ENCODE assay signal across 12 cellular contexts in genomic region chr19:29687897-29688728, GRCh38. TPM values are rescaled to one million over a fixed set of nuclear protein-coding genes. Genes with fewer than 3 reads are reported as not detected.
DNase-seq lines count a peak whose midpoint lies in the region; ATAC-seq, FAIRE-seq and TF ChIP-seq lines count a peak whose summit lies in the region.
"Had no signal": no experiment of that assay in that cellular context is flagged by ENCODE, and none has a peak within 500 bp of the region (broad histone marks: within the 10 kb centered on the region; RNA-seq: fewer than 3 reads in every experiment).

No MANE protein-coding gene starts in this region.

- no peak overlapping the region for H3K4me3 ChIP-seq in SK-N-SH (ENCODE audit: low read depth in 2 of 2, low read length in 1 of 2)
- H3K4me3 ChIP-seq in endothelial cell of umbilical vein (replicated peaks in 1 of 3; ENCODE audit: insufficient read depth in 1 of 3, low read depth in 1 of 3, low read length in 3 of 3) = no peak overlapping the region
- H3K4me3 ChIP-seq in skeletal muscle satellite cell (ENCODE audit: low read length) = no peak overlapping the region
- no peak overlapping the region for H3K4me3 ChIP-seq in WERI-Rb-1 (ENCODE audit: low read depth, low read length)
- H3K4me3 ChIP-seq: SK-N-MC had no signal

- 76% methylated on average over 18 of the region's 18 CpGs for WGBS in SK-N-SH (ENCODE audit: low lambda C conversion rate)

- TF ChIP-seq RAD21 in SK-N-SH (IDR thresholded peaks at IDR 0.05; ENCODE audit: low read length) = no peak

- H2AFZ ChIP-seq in SK-N-SH (ENCODE audit: low read depth) = no peak overlapping the region
- H2AFZ ChIP-seq in endothelial cell of umbilical vein (ENCODE audit: low read depth, low read length) = no peak overlapping the region

- dilution Hi-C loops in endothelial cell of umbilical vein (cut with MboI; ENCODE audit: extremely low pct_ligation_motif_present, low sequenced_read_pairs) = no loop called here

- no peaks in the 10 kb centered on the region for H3K79me2 ChIP-seq in SK-N-SH (ENCODE audit: insufficient read depth)
- no peaks in the 10 kb centered on the region for H3K79me2 ChIP-seq in endothelial cell of umbilical vein (ENCODE audit: control insufficient read depth, insufficient read depth, low read length)

- no peaks in the 10 kb centered on the region for H3K9me2 ChIP-seq in SK-N-SH

- peaks cover 0 to 9% of the 10 kb centered on the region in 2 experiments; a peak in 1 of 4 replicates for H3K4me1 ChIP-seq in SK-N-SH (ENCODE audit: control insufficient read depth in 1 of 2, insufficient read depth in 2 of 2, low read depth in 1 of 2, low read length in 1 of 2)
- no peaks in the 10 kb centered on the region for H3K4me1 ChIP-seq in endothelial cell of umbilical vein (ENCODE audit: control insufficient read depth, extremely low read depth, insufficient read depth, low read length)
- H3K4me1 ChIP-seq in skeletal muscle satellite cell (ENCODE audit: control insufficient read depth, insufficient read depth, low read length) = peaks cover 39% of the 10 kb centered on the region

- no peak for TF ChIP-seq POLR2A in endothelial cell of umbilical vein (IDR thresholded peaks at IDR 0.05; ENCODE audit: low read depth, low read length)

- CTCF ChIA-PET in HEK293T (lab: Yijun Ruan, JAX) (interaction anchor here (1.0 kb wide), 1 partner anchor 78 kb away, joined by 6 read pairs; no protein-coding TSS in a partner anchor), SK-N-SH (lab: Yijun Ruan, JAX) (no interaction called here), endothelial cell of umbilical vein (lab: Charles Lee) (interaction anchor here (1.4 kb wide), 1 partner anchor 77 kb away, joined by 5 read pairs; no protein-coding TSS in a partner anchor)

- H3K36me3 ChIP-seq in SK-N-SH (replicated peaks in 1 of 2; ENCODE audit: control insufficient read depth in 1 of 2, insufficient read depth in 2 of 2, low read length in 1 of 2) = no peaks in the 10 kb centered on the region
- H3K36me3 ChIP-seq in endothelial cell of umbilical vein (ENCODE audit: control insufficient read depth in 2 of 2, extremely low read depth in 1 of 2, insufficient read depth in 2 of 2, low read length in 2 of 2) = no peaks in the 10 kb centered on the region
- no peaks in the 10 kb centered on the region for H3K36me3 ChIP-seq in skeletal muscle satellite cell (ENCODE audit: insufficient read depth, low read length)
- no peaks in the 10 kb centered on the region for H3K36me3 ChIP-seq in WERI-Rb-1
- H3K36me3 ChIP-seq: ovary had no signal

- intact Hi-C loops in endothelial cell of umbilical vein (cut with micrococcal nuclease) = no loop called here

- POLR2A ChIA-PET in HEK293T (lab: Yijun Ruan, JAX) (interaction anchor here (1.3 kb wide), 1 partner anchor 82 kb away, joined by 4 read pairs; the partner anchor contains the start of gene POP4), SK-N-SH (lab: Yijun Ruan, JAX) (no interaction called here), endothelial cell of umbilical vein (lab: Charles Lee) (no interaction called here)

- no peaks in the 10 kb centered on the region for H3K27me3 ChIP-seq in SK-N-SH (ENCODE audit: insufficient read depth)
- no peaks in the 10 kb centered on the region for H3K27me3 ChIP-seq in endothelial cell of umbilical vein (ENCODE audit: control insufficient read depth in 2 of 2, insufficient read depth in 2 of 2, low read length in 2 of 2)
- no peaks in the 10 kb centered on the region for H3K27me3 ChIP-seq in skeletal muscle satellite cell (ENCODE audit: control insufficient read depth, insufficient read depth, low read length)
- H3K27me3 ChIP-seq in WERI-Rb-1 (ENCODE audit: insufficient read depth, low read depth, severe bottlenecking) = no peaks in the 10 kb centered on the region
- H3K27me3 ChIP-seq: ovary had no signal

- H3K27ac ChIP-seq in SK-N-SH (ENCODE audit: low read depth in 2 of 2, low read length in 1 of 2) = peak overlapping the region in 1 of 2 experiments; percentile 49; a peak in 1 of 4 replicates
- H3K27ac ChIP-seq in endothelial cell of umbilical vein (ENCODE audit: insufficient read depth, low read depth, low read length) = no peak overlapping the region
- H3K27ac ChIP-seq in WERI-Rb-1 = no peak overlapping the region
- H3K27ac ChIP-seq: SK-N-MC had no signal

- no peaks in the 10 kb centered on the region for H4K20me1 ChIP-seq in SK-N-SH (ENCODE audit: insufficient read depth)
- no peaks in the 10 kb centered on the region for H4K20me1 ChIP-seq in endothelial cell of umbilical vein (replicated peaks; ENCODE audit: control insufficient read depth, extremely low read depth, insufficient read depth, low read length)

- no TSS peak for BruUV-seq in endothelial cell of umbilical vein (replicated peaks; lab: Mats Ljungman, UMichigan)

- no peaks in the 10 kb centered on the region for H3F3A ChIP-seq in SK-N-SH (replicated peaks; ENCODE audit: insufficient read depth)

- TF ChIP-seq CTCF in SK-N-SH (IDR thresholded peaks at IDR 0.05) (no peak), endothelial cell of umbilical vein (IDR thresholded peaks at IDR 0.05; ENCODE audit: extremely low read depth in 1 of 2, insufficient read depth in 1 of 2, low read depth in 1 of 2, low read length in 2 of 2) (no peak), WERI-Rb-1 (IDR thresholded peaks at IDR 0.05; ENCODE audit: low read depth, low read length) (no peak)

- no peak overlapping the region for H3K9ac ChIP-seq in SK-N-SH
- no peak overlapping the region for H3K9ac ChIP-seq in endothelial cell of umbilical vein (replicated peaks; ENCODE audit: extremely low read depth, insufficient read depth, low read length)
- H3K9ac ChIP-seq in skeletal muscle satellite cell (ENCODE audit: low read depth, low read length) = peak overlapping the region; percentile 42

- H3K4me2 ChIP-seq in SK-N-SH (no peak overlapping the region), endothelial cell of umbilical vein (ENCODE audit: insufficient read depth, low read length) (no peak overlapping the region), skeletal muscle satellite cell (ENCODE audit: low read length) (peak overlapping the region; percentile 62)

- H3K9me1 ChIP-seq in endothelial cell of umbilical vein (replicated peaks; ENCODE audit: control insufficient read depth, extremely low read depth, insufficient read depth, low read length) = no peaks in the 10 kb centered on the region

- no peak for DNase-seq in HEK293T (ENCODE audit: extremely low spot score)
- DNase-seq in SK-N-SH = no peak
- peak; percentile 32 for DNase-seq in endothelial cell of umbilical vein (ENCODE audit: low read depth, low spot score)
- DNase-seq in LoVo (ENCODE audit: low spot score) = no peak
- no peak for DNase-seq in WERI-Rb-1
- DNase-seq: activated CD8-positive, alpha-beta memory T cell treated with anti-CD3 and anti-CD28 coated beads, Interleukin-2, amount 50 U/mL, for 4 hours; NCI-H2081 treated with DMSO at 0.1 percent for 48 hours had no signal

- no peak for TF ChIP-seq EP300 in SK-N-SH (IDR thresholded peaks at IDR 0.05; ENCODE audit: borderline replicate concordance in 1 of 2, low read depth in 1 of 2, low read length in 1 of 2)

- H3K9me3 ChIP-seq in SK-N-SH (no peaks in the 10 kb centered on the region), endothelial cell of umbilical vein (replicated peaks; ENCODE audit: control insufficient read depth, insufficient read depth, low read length) (no peaks in the 10 kb centered on the region), skeletal muscle satellite cell (replicated peaks; ENCODE audit: low read length) (peaks cover 4% of the 10 kb centered on the region), WERI-Rb-1 (ENCODE audit: severe bottlenecking) (peaks cover 4% of the 10 kb centered on the region)
- H3K9me3 ChIP-seq: ovary had no signal

- ATAC-seq in GM18870 (IDR thresholded peaks at IDR 0.05; ENCODE audit: unreplicated experiment) = no peak

- FAIRE-seq in endothelial cell of umbilical vein (lab: Jason Lieb, UNC) = no peak
- FAIRE-seq: islet of Langerhans had no signal

TF ChIP-seq in HEK293T, 16 proteins besides CTCF, POLR2A, EP300 and RAD21:
- TF ChIP-seq ELF4 (IDR thresholded peaks at IDR 0.05) = no peak
- TF ChIP-seq ZNF384 (IDR thresholded peaks at IDR 0.05) = 0 out of 2 replicates have a peak, but pooled peaks have one; percentile 13
- no peak for TF ChIP-seq ARNT (IDR thresholded peaks at IDR 0.05)

TF ChIP-seq in endothelial cell of umbilical vein, 7 proteins besides CTCF, POLR2A, EP300 and RAD21 (continues in another document):
- TF ChIP-seq GATA2 (IDR thresholded peaks at IDR 0.05; ENCODE audit: insufficient read depth, insufficient read length, low read depth, low read length) = no peak
- no peak for TF ChIP-seq MYC (IDR thresholded peaks at IDR 0.05; ENCODE audit: low read depth, low read length)
- TF ChIP-seq JUN (IDR thresholded peaks at IDR 0.05; ENCODE audit: borderline replicate concordance, insufficient read depth, insufficient read length, low read depth) = no peak
- TF ChIP-seq EZH2 (IDR thresholded peaks at IDR 0.05; ENCODE audit: borderline replicate concordance, low read depth, low read length, severe bottlenecking) = no peak

RNA-seq across cellular contexts. Expression of gene PLEKHF1, which starts 22.9 kb away (rescaled TPM):
- 3.9 TPM in 2 replicates for polyA plus RNA-seq in SK-N-SH (2012; rRNA removed)
- 1.4 and 2.3 TPM in 2 replicates for polyA plus RNA-seq in SK-N-SH (2012; cell fraction: cytosol; rRNA removed)
- polyA plus RNA-seq in SK-N-SH (2012; cell fraction: nucleus; rRNA removed) = 6.4 and 8.0 TPM in 2 replicates
- 4.0 and 5.5 TPM in 2 replicates for total RNA-seq in endothelial cell of umbilical vein
- 5.5 and 8.4 TPM in 2 replicates for polyA plus RNA-seq in endothelial cell of umbilical vein
- 2.3 and 3.7 TPM in 2 replicates for polyA plus RNA-seq in endothelial cell of umbilical vein (2011; cell fraction: cytosol; rRNA removed)
- 1.9 and 2.7 TPM in 2 replicates for polyA plus RNA-seq in endothelial cell of umbilical vein (2011; cell fraction: nucleus; rRNA removed)
- 3.7 and 4.9 TPM in 2 replicates for polyA plus RNA-seq in endothelial cell of umbilical vein (2012)
- 2.8 and 4.4 TPM in 2 replicates for polyA minus RNA-seq in endothelial cell of umbilical vein
- polyA minus RNA-seq in endothelial cell of umbilical vein (2011; cell fraction: cytosol; rRNA and poly(A)+ RNA removed) = 2.5 TPM
- polyA minus RNA-seq in endothelial cell of umbilical vein (2011; cell fraction: nucleus; rRNA and poly(A)+ RNA removed) = 0.77 and 2.6 TPM in 2 replicates
- 17.5 and 23.1 TPM in 2 replicates for total RNA-seq in skeletal muscle satellite cell (2012; rRNA removed)

RNA-seq across cellular contexts. Expression of gene C19orf12, which starts 26.9 kb away (rescaled TPM):
- polyA plus RNA-seq in SK-N-SH (2012; rRNA removed) (26.4 and 30.5 TPM in 2 replicates), endothelial cell of umbilical vein (20.4 and 21.3 TPM in 2 replicates)
- polyA plus RNA-seq in SK-N-SH (2012; cell fraction: cytosol; rRNA removed) = 25.0 and 30.1 TPM in 2 replicates
- polyA plus RNA-seq in SK-N-SH (2012; cell fraction: nucleus; rRNA removed) = 23.5 and 27.6 TPM in 2 replicates
- 22.9 and 23.0 TPM in 2 replicates for total RNA-seq in endothelial cell of umbilical vein
- polyA plus RNA-seq in endothelial cell of umbilical vein (2011; cell fraction: cytosol; rRNA removed) = 15.6 and 18.9 TPM in 2 replicates
- 16.4 and 18.1 TPM in 2 replicates for polyA plus RNA-seq in endothelial cell of umbilical vein (2011; cell fraction: nucleus; rRNA removed)
- polyA plus RNA-seq in endothelial cell of umbilical vein (2012) = 19.5 and 19.6 TPM in 2 replicates
- polyA minus RNA-seq in endothelial cell of umbilical vein = 7.4 and 9.1 TPM in 2 replicates
- polyA minus RNA-seq in endothelial cell of umbilical vein (2011; cell fraction: cytosol; rRNA and poly(A)+ RNA removed) = 3.4 TPM
- polyA minus RNA-seq in endothelial cell of umbilical vein (2011; cell fraction: nucleus; rRNA and poly(A)+ RNA removed) = 5.0 and 5.3 TPM in 2 replicates
- total RNA-seq in skeletal muscle satellite cell (2012; rRNA removed) = 19.9 and 21.8 TPM in 2 replicates
